Comparison of ENCODE assay signal across 8 cellular contexts in genomic region chr7:150404785-150405583, GRCh38. TPM values are rescaled to one million over a fixed set of nuclear protein-coding genes. Genes with fewer than 3 reads are reported as not detected.
DNase-seq lines count a peak whose midpoint lies in the region; ATAC-seq and TF ChIP-seq lines count a peak whose summit lies in the region.

No MANE protein-coding gene starts in this region.

- H3K27me3 ChIP-seq in BE2C, result no peaks in the 10 kb centered on the region

- H3K36me3 ChIP-seq in BE2C, result no peaks in the 10 kb centered on the region

- ATAC-seq in GM19025 (IDR thresholded peaks at IDR 0.05; ENCODE audit: low read depth, unreplicated experiment) (peak; percentile 29), HG03175 (IDR thresholded peaks at IDR 0.05; ENCODE audit: unreplicated experiment) (peak; percentile 46)
- peak; percentile 71 for ATAC-seq in activated CD8-positive, alpha-beta T cell treated with anti-CD3 and anti-CD28 coated beads for 36 hours

- CTCF ChIA-PET in activated CD8-positive, alpha-beta T cell treated with anti-CD3 and anti-CD28 coated beads for 36 hours (lab: Charles Lee), result interaction anchor here (0.6 to 4.2 kb wide), 16 partner anchors 12 to 353 kb away, joined by 3 to 23 read pairs (median 3); partner anchors contain the start of genes REPIN1 and ZNF775

- no peaks in the 10 kb centered on the region for H3K27me3 Mint-ChIP-seq in activated CD8-positive, alpha-beta T cell treated with anti-CD3 and anti-CD28 coated beads for 36 hours

- H3K27ac Mint-ChIP-seq in activated CD8-positive, alpha-beta T cell treated with anti-CD3 and anti-CD28 coated beads for 36 hours, result peak overlapping the region; percentile 91

- H3K4me1 ChIP-seq in BE2C, result peaks cover 9% of the 10 kb centered on the region

- H3K4me3 ChIP-seq in BE2C (ENCODE audit: low read depth, low read length), result peak overlapping the region; percentile 69

- H3K9me3 ChIP-seq in BE2C, result no peaks in the 10 kb centered on the region

- peak overlapping the region; percentile 79 for H3K4me3 Mint-ChIP-seq in activated CD8-positive, alpha-beta T cell treated with anti-CD3 and anti-CD28 coated beads for 36 hours

- peaks cover 49% of the 10 kb centered on the region for H3K4me1 Mint-ChIP-seq in activated CD8-positive, alpha-beta T cell treated with anti-CD3 and anti-CD28 coated beads for 36 hours (ENCODE audit: low read depth)

- intact Hi-C loops in activated CD8-positive, alpha-beta T cell treated with anti-CD3 and anti-CD28 coated beads for 36 hours (cut with micrococcal nuclease), result loop anchor here (5.0 kb wide), 1 partner anchor 48 kb away; no protein-coding TSS in a partner anchor

- no peak for TF ChIP-seq CTCF in BE2C (IDR thresholded peaks at IDR 0.05; ENCODE audit: low read depth, low read length)
- TF ChIP-seq CTCF in activated CD8-positive, alpha-beta T cell treated with anti-CD3 and anti-CD28 coated beads for 36 hours (IDR thresholded peaks at IDR 0.05), result peak; percentile 30

- no peaks in the 10 kb centered on the region for H3K9me3 Mint-ChIP-seq in activated CD8-positive, alpha-beta T cell treated with anti-CD3 and anti-CD28 coated beads for 36 hours

- POLR2A ChIA-PET in activated CD8-positive, alpha-beta T cell treated with anti-CD3 and anti-CD28 coated beads for 36 hours (lab: Charles Lee), result interaction anchor here (0.6 to 6.2 kb wide), 15 partner anchors 8 to 925 kb away, joined by 3 to 52 read pairs (median 4); partner anchors contain the start of genes ACTR3C, GIMAP8, LRRC61 and REPIN1

- H3K36me3 Mint-ChIP-seq in activated CD8-positive, alpha-beta T cell treated with anti-CD3 and anti-CD28 coated beads for 36 hours (ENCODE audit: low read depth), result peaks cover 8% of the 10 kb centered on the region

- DNase-seq in BE2C (peak; percentile 90), NCI-H526 treated with DMSO at 0.1 percent for 48 hours (lab: John Stamatoyannopoulos, UW) (peak; percentile 83), ecto neural progenitor cell (ENCODE audit: low spot score) (peak; percentile 93), lung microvascular endothelial cell (ENCODE audit: low read depth in 2 of 2) (peak; percentile 92 to 94)
- peak; percentile 82 for DNase-seq in activated CD8-positive, alpha-beta T cell treated with anti-CD3 and anti-CD28 coated beads for 36 hours
- peak; percentile 41 to 54 (median 52) for DNase-seq in stimulated activated CD4-positive, alpha-beta T cell treated with anti-CD3 and anti-CD28 coated beads, TNF-alpha, amount 100 ng/mL, for 1 hour (ENCODE audit: low read depth in 3 of 3, low spot score in 1 of 3)

RNA-seq across cellular contexts. Expression of gene ZNF775, which starts 25.9 kb away (rescaled TPM):
- 18.2 TPM for polyA plus RNA-seq in BE2C (2012; ENCODE audit: insufficient read depth, insufficient read length, low read depth)
- total RNA-seq in activated CD8-positive, alpha-beta T cell treated with anti-CD3 and anti-CD28 coated beads for 36 hours, result 1 to 10 TPM; 4.7 to 4.9 TPM
- 4.6 and 5.4 TPM in 2 replicates for total RNA-seq in lung microvascular endothelial cell

RNA-seq across cellular contexts. Expression of gene REPIN1, which starts 36.4 kb away (rescaled TPM):
- polyA plus RNA-seq in BE2C (2012; ENCODE audit: insufficient read depth, insufficient read length, low read depth), result 396 TPM
- 10 to 100 TPM; 56.0 to 59.2 TPM for total RNA-seq in activated CD8-positive, alpha-beta T cell treated with anti-CD3 and anti-CD28 coated beads for 36 hours
- total RNA-seq in lung microvascular endothelial cell, result 41.9 and 44.0 TPM in 2 replicates

RNA-seq across cellular contexts. Expression of gene GIMAP8, which starts 45.4 kb away (rescaled TPM):
- polyA plus RNA-seq in BE2C (2012; ENCODE audit: insufficient read depth, insufficient read length, low read depth), result not detected
- total RNA-seq in activated CD8-positive, alpha-beta T cell treated with anti-CD3 and anti-CD28 coated beads for 36 hours, result 1 to 10 TPM; 8.6 to 8.7 TPM
- 88.7 and 137 TPM in 2 replicates for total RNA-seq in lung microvascular endothelial cell

Comparison
In these comparisons a context has a peak if more than half of its experiments do, and no peak if none do; other contexts are left out.
1. Peak in every context shown above with its lines: DNase-seq, ATAC-seq and H3K4me3 ChIP-seq.